ENCODE assay signal across 21 cellular contexts in genomic region chr9:68672215-68672614, GRCh38. TPM values are rescaled to one million over a fixed set of nuclear protein-coding genes. Genes with fewer than 3 reads are reported as not detected.
A peak's percentile ranks its signal among the peaks of the same experiment; 100 is the strongest.
DNase-seq lines count a peak whose midpoint lies in the region; ATAC-seq and TF ChIP-seq lines count a peak whose summit lies in the region.
"Had no signal": no experiment of that assay in that cellular context is flagged by ENCODE, and none has a peak within 500 bp of the region (broad histone marks: within the 10 kb centered on the region; RNA-seq: fewer than 3 reads in every experiment).

No MANE protein-coding gene starts in this region.

- ATAC-seq in HG02610 (IDR thresholded peaks at IDR 0.05; ENCODE audit: unreplicated experiment) (peak; percentile 84), HG03442 (IDR thresholded peaks at IDR 0.05; ENCODE audit: unreplicated experiment) (peak; percentile 79), left lung (no peak)
- ATAC-seq: HCT116, T-helper 17 cell had no signal

- no peaks in the 10 kb centered on the region for H3K36me3 Mint-ChIP-seq in activated CD4-positive, alpha-beta T cell treated with anti-CD3 and anti-CD28 coated beads, Interleukin-2, amount 10 ng/mL, durations not matched to agents 24 days and 14 days (ENCODE audit: low read depth)
- H3K36me3 Mint-ChIP-seq: CD4-positive, alpha-beta memory T cell had no signal

- no peak for DNase-seq in activated CD4-positive, alpha-beta T cell treated with anti-CD3 and anti-CD28 coated beads, Interleukin-2, amount 10 ng/mL, durations not matched to agents 24 days and 14 days
- DNase-seq in activated CD4-positive, alpha-beta T cell treated with anti-CD3 and anti-CD28 coated beads, Interleukin-2, amount 50 U/mL, for 1 hour = no peak
- DNase-seq in left lung = no peak
- DNase-seq in DMS153 (lab: John Stamatoyannopoulos, UW) = no peak
- no peak for DNase-seq in OCI-M1 (lab: John Stamatoyannopoulos, UW)
- no peak for DNase-seq in HuH-7 (ENCODE audit: low spot score)
- DNase-seq: 8988T; BE2C; CD4-positive, alpha-beta memory T cell; GDM1; GM23248; NCI-H187 treated with DMSO at 0.1 percent for 48 hours; NCI-H446; NCI-H69; NK-92 treated with Interleukin-12 subunit alpha and Interleukin-12 subunit beta, amount 100 ng/mL, for 24 hours; T-helper 17 cell had no signal

- H3K9me3 Mint-ChIP-seq in activated CD4-positive, alpha-beta T cell treated with anti-CD3 and anti-CD28 coated beads, Interleukin-2, amount 10 ng/mL, durations not matched to agents 24 days and 14 days = no peaks in the 10 kb centered on the region

- intact Hi-C loops in activated CD4-positive, alpha-beta T cell treated with anti-CD3 and anti-CD28 coated beads, Interleukin-2, amount 10 ng/mL, durations not matched to agents 24 days and 14 days (cut with micrococcal nuclease) = loop anchor here (1.0 kb wide), 1 partner anchor 19 kb away; no protein-coding TSS in a partner anchor
- intact Hi-C loops in left lung (cut with DNase I) = no loop called here

- H3K36me3 ChIP-seq in left lung = no peaks in the 10 kb centered on the region
- H3K36me3 ChIP-seq: BE2C had no signal

- H3K27ac ChIP-seq in left lung = no peak overlapping the region
- H3K27ac ChIP-seq: GM23248, HL-60, RWPE1 had no signal

- no peak overlapping the region for H3K4me3 Mint-ChIP-seq in activated CD4-positive, alpha-beta T cell treated with anti-CD3 and anti-CD28 coated beads, Interleukin-2, amount 10 ng/mL, durations not matched to agents 24 days and 14 days
- H3K4me3 Mint-ChIP-seq: CD4-positive, alpha-beta memory T cell; T-helper 17 cell had no signal

- H3K4me1 ChIP-seq in left lung = no peaks in the 10 kb centered on the region
- H3K4me1 ChIP-seq: BE2C had no signal

- H3K27me3 Mint-ChIP-seq in activated CD4-positive, alpha-beta T cell treated with anti-CD3 and anti-CD28 coated beads, Interleukin-2, amount 10 ng/mL, durations not matched to agents 24 days and 14 days = peaks cover 9% of the 10 kb centered on the region

- no peaks in the 10 kb centered on the region for H3K9me3 ChIP-seq in left lung
- H3K9me3 ChIP-seq: BE2C had no signal

- peaks cover 17% of the 10 kb centered on the region for H3K4me1 Mint-ChIP-seq in activated CD4-positive, alpha-beta T cell treated with anti-CD3 and anti-CD28 coated beads, Interleukin-2, amount 10 ng/mL, durations not matched to agents 24 days and 14 days
- H3K4me1 Mint-ChIP-seq: CD4-positive, alpha-beta memory T cell had no signal

- no peak for TF ChIP-seq CTCF in left lung (IDR thresholded peaks at IDR 0.05)

- no peak overlapping the region for H3K4me3 ChIP-seq in left lung
- H3K4me3 ChIP-seq: GM23248 had no signal

- H3K27me3 ChIP-seq in left lung = no peaks in the 10 kb centered on the region

- peak overlapping the region; percentile 63 for H3K27ac Mint-ChIP-seq in activated CD4-positive, alpha-beta T cell treated with anti-CD3 and anti-CD28 coated beads, Interleukin-2, amount 10 ng/mL, durations not matched to agents 24 days and 14 days
- H3K27ac Mint-ChIP-seq: CD4-positive, alpha-beta memory T cell; T-helper 17 cell had no signal

RNA-seq across cellular contexts. Expression of gene PIP5K1B, which starts 32.8 kb away (rescaled TPM):
- 56.6 and 58.8 TPM in 2 replicates for total RNA-seq in activated CD4-positive, alpha-beta T cell treated with anti-CD3 and anti-CD28 coated beads, Interleukin-2, amount 10 ng/mL, durations not matched to agents 24 days and 14 days
- 10 to 100 TPM; 24.8 to 31.0 TPM for total RNA-seq in left lung
- total RNA-seq: GM23248 had no signal
